Comparison of ENCODE assay signal across 9 cellular contexts in the genomic region with DNA sequence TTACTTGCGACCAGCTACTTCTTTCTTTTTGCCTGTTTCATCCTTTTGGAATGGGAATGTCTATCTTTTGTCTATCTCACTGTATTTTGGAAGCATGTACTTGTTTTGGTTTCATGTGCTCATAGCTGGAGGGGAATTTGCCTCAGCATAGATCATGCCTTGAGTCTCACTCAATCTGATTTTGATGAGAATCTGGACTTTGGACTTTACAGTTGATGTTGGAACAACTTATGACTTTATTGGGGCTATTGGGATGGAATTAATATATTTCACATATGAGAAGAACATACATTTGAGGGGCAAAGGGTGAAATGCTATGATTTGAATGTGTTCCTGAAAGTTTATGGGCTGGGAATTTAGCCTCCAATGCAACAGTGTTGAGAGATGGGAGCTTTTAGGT.
"Had no signal": no experiment of that assay in that cellular context is flagged by ENCODE, and none has a peak within 500 bp of the region (broad histone marks: within the 10 kb centered on the region; RNA-seq: fewer than 3 reads in every experiment).

No MANE protein-coding gene starts in this region.

- H3K9me3 ChIP-seq: HAP-1 had no signal

- H3K27ac Mint-ChIP-seq: GM23338, H9, HFFc6 had no signal

- H3K4me1 ChIP-seq: HAP-1 had no signal

- H3K4me3 Mint-ChIP-seq: GM23338, H9, HFFc6 had no signal

- H3K36me3 ChIP-seq: HAP-1 had no signal

- H3K4me3 ChIP-seq: GM23248, GM23338, HAP-1 had no signal

- H3K4me1 Mint-ChIP-seq: GM23338, H9 had no signal

- H3K27ac ChIP-seq: GM23248 had no signal

- H3K9ac ChIP-seq: GM23248 had no signal

- ATAC-seq: GM23338, HCT116 had no signal

- DNase-seq: GM23248, GOT3, H7, H9, HCEC 1CT, HFFc6 had no signal
